Comparison of ENCODE assay signal across 17 cellular contexts in genomic region chr9:133836001-133836758, GRCh38.
DNase-seq lines count a peak whose midpoint lies in the region; ATAC-seq and TF ChIP-seq lines count a peak whose summit lies in the region.
"Had no signal": no experiment of that assay in that cellular context is flagged by ENCODE, and none has a peak within 500 bp of the region (broad histone marks: within the 10 kb centered on the region; RNA-seq: fewer than 3 reads in every experiment).

No MANE protein-coding gene starts in this region.

- POLR2A ChIA-PET in RWPE1 (lab: Yijun Ruan, JAX; ENCODE audit: low non-redundant PET): no interaction called here

- H3K36me3 ChIP-seq in H7 (replicated peaks; ENCODE audit: control insufficient read depth, insufficient read depth, low read length) (no peaks in the 10 kb centered on the region; the same call in 1 of the 2 replicates), iPS-15b (ENCODE audit: control insufficient read depth, insufficient read depth, low read length) (peaks cover 4% of the 10 kb centered on the region)

- H3K9me3 ChIP-seq in iPS-15b (ENCODE audit: control insufficient read depth, insufficient read depth, low read length): no peaks in the 10 kb centered on the region

- H3K4me1 Mint-ChIP-seq in stimulated activated memory B cell treated with anti-CD40 and anti-IgM and Interleukin-4, amounts not matched to agents 10 μg/mL and 1 μg/mL and 100 μg/mL, for 72 hours: peaks cover 40% of the 10 kb centered on the region

- peaks cover 9% of the 10 kb centered on the region for H3K4me1 ChIP-seq in iPS-15b (ENCODE audit: control insufficient read depth, insufficient read depth, low read length)

- H3K4me3 Mint-ChIP-seq in stimulated activated memory B cell treated with anti-CD40 and anti-IgM and Interleukin-4, amounts not matched to agents 10 μg/mL and 1 μg/mL and 100 μg/mL, for 72 hours: no peak overlapping the region
- H3K4me3 Mint-ChIP-seq: CD8-positive, alpha-beta T cell had no signal

- H3K4me3 ChIP-seq in H7 (ENCODE audit: insufficient read depth, low read depth, low read length) (no peak overlapping the region), iPS-15b (ENCODE audit: low read depth, low read length) (no peak overlapping the region)
- H3K4me3 ChIP-seq: GM12878, GM23248, SK-N-MC had no signal

- H3K36me3 Mint-ChIP-seq in stimulated activated memory B cell treated with anti-CD40 and anti-IgM and Interleukin-4, amounts not matched to agents 10 μg/mL and 1 μg/mL and 100 μg/mL, for 72 hours: peaks cover 42% of the 10 kb centered on the region
- H3K36me3 Mint-ChIP-seq: CD8-positive, alpha-beta T cell had no signal

- DNase-seq in H7: peak; percentile 71
- DNase-seq in RWPE1 (ENCODE audit: low spot score): no peak
- DNase-seq in NCI-H774 (lab: John Stamatoyannopoulos, UW): no peak
- DNase-seq in NCI-H748 treated with DMSO at 0.1 percent for 48 hours (lab: John Stamatoyannopoulos, UW): no peak
- no peak for DNase-seq in activated gamma-delta T cell (lab: John Stamatoyannopoulos, UW)
- DNase-seq: C1 segment of cervical spinal cord; CD8-positive, alpha-beta T cell; DND-41; GM23248; Kasumi-1; NCI-H2081 treated with DMSO at 0.1 percent for 48 hours; SHP77 treated with DMSO at 0.1 percent for 48 hours had no signal

- H3K9me3 Mint-ChIP-seq in stimulated activated memory B cell treated with anti-CD40 and anti-IgM and Interleukin-4, amounts not matched to agents 10 μg/mL and 1 μg/mL and 100 μg/mL, for 72 hours: peaks cover 6% of the 10 kb centered on the region
- H3K9me3 Mint-ChIP-seq: CD8-positive, alpha-beta T cell had no signal

- H3K27me3 ChIP-seq in H7 (ENCODE audit: control insufficient read depth, insufficient read depth, low read length): no peaks in the 10 kb centered on the region
- H3K27me3 ChIP-seq in iPS-15b (ENCODE audit: control insufficient read depth, insufficient read depth, low read length): no peaks in the 10 kb centered on the region

- CTCF ChIA-PET in RWPE1 (lab: Yijun Ruan, JAX): interaction anchor here (0.7 kb wide), 1 partner anchor 1329 kb away, joined by 3 read pairs; no protein-coding TSS in a partner anchor

- H3K9ac ChIP-seq in iPS-15b (ENCODE audit: low read depth, low read length): peak overlapping the region; percentile 41
- H3K9ac ChIP-seq: GM23248 had no signal

- no peak for TF ChIP-seq CTCF in RWPE1 (conservative IDR thresholded peaks at IDR 0.05; ENCODE audit: low read depth)

- H3K27ac Mint-ChIP-seq in stimulated activated memory B cell treated with anti-CD40 and anti-IgM and Interleukin-4, amounts not matched to agents 10 μg/mL and 1 μg/mL and 100 μg/mL, for 72 hours: peak overlapping the region; percentile 44
- H3K27ac Mint-ChIP-seq: CD8-positive, alpha-beta T cell had no signal

- ATAC-seq in stimulated activated memory B cell treated with anti-CD40 and anti-IgM and Interleukin-4, amounts not matched to agents 10 μg/mL and 1 μg/mL and 100 μg/mL, for 72 hours: no peak
- ATAC-seq: CD8-positive, alpha-beta T cell; GM12878; HCT116 had no signal

- H3K27me3 Mint-ChIP-seq in stimulated activated memory B cell treated with anti-CD40 and anti-IgM and Interleukin-4, amounts not matched to agents 10 μg/mL and 1 μg/mL and 100 μg/mL, for 72 hours: no peaks in the 10 kb centered on the region

- H3K27ac ChIP-seq in RWPE1: peak overlapping the region; percentile 77
- H3K27ac ChIP-seq: GM23248, SK-N-MC had no signal
